In genomic region chr9:20701058-20701457, GRCh38 we compare ENCODE assay signal across 12 cellular contexts. TPM values are rescaled to one million over a fixed set of nuclear protein-coding genes. Genes with fewer than 3 reads are reported as not detected.
DNase-seq lines count a peak whose midpoint lies in the region; ATAC-seq, FAIRE-seq and TF ChIP-seq lines count a peak whose summit lies in the region.
"Had no signal": no experiment of that assay in that cellular context is flagged by ENCODE, and none has a peak within 500 bp of the region (broad histone marks: within the 10 kb centered on the region; RNA-seq: fewer than 3 reads in every experiment).

No MANE protein-coding gene starts in this region.

- H2BK20ac ChIP-seq in H1 (ENCODE audit: low read length): no peak overlapping the region

- H2BK120ac ChIP-seq in H1 (replicated peaks; ENCODE audit: low read depth, low read length) (no peak overlapping the region), neuronal stem cell (ENCODE audit: low read depth, low read length) (no peak overlapping the region)

- H2BK15ac ChIP-seq in H1 (ENCODE audit: low read length) (no peak overlapping the region), neuronal stem cell (ENCODE audit: low read length) (no peak overlapping the region)

- CTCF ChIA-PET in H1 (lab: Charles Lee; ENCODE audit: partially characterized antibody): interaction anchor here (1.1 to 2.0 kb wide), 4 partner anchors 23 to 186 kb away, joined by 3 to 11 read pairs (median 4); no protein-coding TSS in a partner anchor

- 89% methylated on average over 1 of the region's 1 CpG; no CpG with 5 or more reads in 1 of the 2 experiments for WGBS in H1 (ENCODE audit: extremely low coverage in 1 of 2, insufficient coverage in 1 of 2, insufficient read length in 1 of 2, insufficient replicate concordance in 2 of 2, low coverage in 1 of 2, low lambda C conversion rate in 2 of 2, missing lambda C conversion rate in 1 of 2), 2 experiments
- WGBS in neuronal stem cell (ENCODE audit: extremely low coverage in 2 of 2, insufficient read length in 2 of 2, insufficient replicate concordance in 1 of 2), 2 donors: no CpG with 5 or more reads among the region's 1 CpG

- peak; percentile 39 for FAIRE-seq in H1 (lab: Jason Lieb, UNC)
- FAIRE-seq: K562 had no signal

- no peak overlapping the region for H3K56ac ChIP-seq in H1 (replicated peaks; ENCODE audit: insufficient read length, low read depth, low read length)

- H2AFZ ChIP-seq in H1 (ENCODE audit: low read length) (no peak overlapping the region), neuronal stem cell (ENCODE audit: low read length) (no peak overlapping the region)

- POLR2A ChIA-PET in H1 (lab: Charles Lee; ENCODE audit: partially characterized antibody): interaction anchor here (1.4 kb wide), 1 partner anchor 42 kb away, joined by 3 read pairs; no protein-coding TSS in a partner anchor

- H3K27me3 ChIP-seq in H1 (replicated peaks in 1 of 4; ENCODE audit: control insufficient read depth in 3 of 4, extremely low read depth in 1 of 4, insufficient read depth in 3 of 4, low read length in 3 of 4) (no peaks in the 10 kb centered on the region), neuronal stem cell (ENCODE audit: control insufficient read depth in 3 of 3, insufficient read depth in 3 of 3, low read depth in 1 of 3, low read length in 3 of 3) (no peaks in the 10 kb centered on the region)

- no peaks in the 10 kb centered on the region for H3K23me2 ChIP-seq in H1 (ENCODE audit: low read depth, low read length)

- no peak overlapping the region for H3K23ac ChIP-seq in H1 (ENCODE audit: insufficient read length)
- H3K23ac ChIP-seq in neuronal stem cell (ENCODE audit: low read depth, low read length, poor library complexity): no peak overlapping the region

- H3K18ac ChIP-seq in H1 (ENCODE audit: extremely low read depth, low read length) (0 out of 2 replicates have a peak overlapping the region, but pooled peaks have one; percentile 6), neuronal stem cell (ENCODE audit: low read length) (no peak overlapping the region)

- TF ChIP-seq EP300 in H1 (IDR thresholded peaks at IDR 0.05; ENCODE audit: borderline replicate concordance in 1 of 2, low read depth in 2 of 2, low read length in 2 of 2): no peak

- TF ChIP-seq RAD21 in H1 (IDR thresholded peaks at IDR 0.05 in 1 of 2, conservative IDR thresholded peaks at IDR 0.05 in 1 of 2; ENCODE audit: low read depth in 2 of 2, low read length in 2 of 2): no peak

- TF ChIP-seq CTCF in H1 (IDR thresholded peaks at IDR 0.05; ENCODE audit: control extremely low read depth in 1 of 3, insufficient read depth in 1 of 3, low read depth in 1 of 3, low read length in 3 of 3): no peak

- H4K20me1 ChIP-seq in H1 (replicated peaks in 1 of 2; ENCODE audit: control insufficient read depth in 1 of 2, insufficient read depth in 2 of 2, low read length in 2 of 2): peaks cover 0 to 3% of the 10 kb centered on the region in 2 experiments

- H3K4me2 ChIP-seq in H1 (ENCODE audit: insufficient read depth in 1 of 2, low read depth in 2 of 2, low read length in 2 of 2): no peak overlapping the region
- H3K4me2 ChIP-seq in neuronal stem cell (ENCODE audit: insufficient read depth, low read length, poor library complexity, severe bottlenecking): no peak overlapping the region

- H3K4me1 ChIP-seq in H1 (replicated peaks in 1 of 4; ENCODE audit: control insufficient read depth in 3 of 4, insufficient read depth in 4 of 4, low read length in 3 of 4) (peaks cover 0 to 5% (median 0%) of the 10 kb centered on the region in 4 experiments; a peak in 2 of 7 replicates), neuronal stem cell (ENCODE audit: control insufficient read depth in 2 of 2, insufficient read depth in 1 of 2, low read depth in 1 of 2, low read length in 2 of 2) (peaks cover 1 to 4% of the 10 kb centered on the region in 2 donors)

- peaks cover 0 to 19% of the 10 kb centered on the region in 2 experiments; a peak in 2 of 4 replicates for H3K79me2 ChIP-seq in H1 (ENCODE audit: control insufficient read depth in 1 of 2, insufficient read depth in 2 of 2, low read length in 2 of 2)

- H2BK12ac ChIP-seq in H1 (ENCODE audit: low read depth, low read length) (no peak overlapping the region), neuronal stem cell (ENCODE audit: low read length) (no peak overlapping the region)

- H3K9ac ChIP-seq in H1 (replicated peaks in 1 of 4; ENCODE audit: extremely low read depth in 1 of 4, low read depth in 3 of 4, low read length in 3 of 4) (no peak overlapping the region), neuronal stem cell (ENCODE audit: low read depth, low read length, poor library complexity) (no peak overlapping the region)

- H3K79me1 ChIP-seq in H1 (ENCODE audit: low read depth, low read length) (no peaks in the 10 kb centered on the region), neuronal stem cell (ENCODE audit: low read depth, low read length) (no peaks in the 10 kb centered on the region)

- H3K36me3 ChIP-seq in H1 (ENCODE audit: control insufficient read depth in 2 of 4, insufficient read depth in 4 of 4, low read length in 3 of 4) (no peaks in the 10 kb centered on the region), neuronal stem cell (replicated peaks in 1 of 2; ENCODE audit: control insufficient read depth in 2 of 2, insufficient read depth in 2 of 2, low read length in 2 of 2) (no peaks in the 10 kb centered on the region)

- no peak for ATAC-seq in HG02588 (IDR thresholded peaks at IDR 0.05; ENCODE audit: unreplicated experiment)
- ATAC-seq in HG02852 (IDR thresholded peaks at IDR 0.05; ENCODE audit: unreplicated experiment): no peak
- ATAC-seq: effector memory CD8-positive, alpha-beta T cell; K562; natural killer cell treated with Interleukin-12 subunit alpha and Interleukin-12 subunit beta and Interleukin-15 and Interleukin-18, amount 100 ng/mL, for 72 hours had no signal

- H4K91ac ChIP-seq in H1 (replicated peaks; ENCODE audit: insufficient read length, low read length) (no peak overlapping the region), neuronal stem cell (ENCODE audit: low read depth, low read length, poor library complexity) (no peak overlapping the region)

- peak; percentile 40 for DNase-seq in DMS 273 (lab: John Stamatoyannopoulos, UW; ENCODE audit: unreplicated experiment)
- peak; percentile 42 for DNase-seq in NCI-H1105 treated with DMSO at 0.1 percent for 48 hours (lab: John Stamatoyannopoulos, UW)
- no peak for DNase-seq in H1 (ENCODE audit: low read depth in 1 of 2, low spot score in 2 of 2)
- peak; percentile 9 for DNase-seq in midbrain (lab: John Stamatoyannopoulos, UW)
- DNase-seq in activated naive CD4-positive, alpha-beta T cell treated with anti-CD3 and anti-CD28 coated beads, Interleukin-2, amount 50 U/mL, for 16 hours: no peak
- no peak for DNase-seq in neuronal stem cell (ENCODE audit: low spot score)
- DNase-seq: effector memory CD8-positive, alpha-beta T cell; stimulated activated CD4-positive, alpha-beta T cell treated with anti-CD3 and anti-CD28 coated beads, Interleukin-2, amount 100 ng/mL, for 48 hours had no signal

- TF ChIP-seq POLR2A in H1 (IDR thresholded peaks at IDR 0.05; ENCODE audit: control extremely low read depth in 1 of 2, low read depth in 2 of 2, low read length in 2 of 2): no peak

- no peak overlapping the region for H4K8ac ChIP-seq in H1 (ENCODE audit: extremely low read depth, insufficient read depth, low read length)
- no peak overlapping the region for H4K8ac ChIP-seq in neuronal stem cell (ENCODE audit: low read depth, low read length)

- H3K4me3 ChIP-seq in H1 (ENCODE audit: extremely low read depth in 1 of 4, insufficient read depth in 2 of 4, low read depth in 3 of 4, low read length in 4 of 4) (no peak overlapping the region), neuronal stem cell (ENCODE audit: low read length in 2 of 2) (no peak overlapping the region)
- H3K4me3 ChIP-seq: K562 had no signal

- H3K4ac ChIP-seq in H1 (replicated peaks; ENCODE audit: insufficient read length, low read depth, low read length) (no peak overlapping the region), neuronal stem cell (ENCODE audit: low read length) (no peak overlapping the region)

- no peak overlapping the region for H4K5ac ChIP-seq in H1 (ENCODE audit: insufficient read length, low read depth, low read length)

- H3K14ac ChIP-seq in H1 (ENCODE audit: insufficient read length) (no peak overlapping the region), neuronal stem cell (ENCODE audit: low read length) (no peak overlapping the region)

- H3K9me3 ChIP-seq in H1 (ENCODE audit: insufficient read depth in 2 of 2, low read depth in 1 of 2, low read length in 1 of 2): no peaks in the 10 kb centered on the region
- H3K9me3 ChIP-seq in neuronal stem cell (replicated peaks in 1 of 2; ENCODE audit: control insufficient read depth in 2 of 2, insufficient read depth in 1 of 2, low read depth in 1 of 2, low read length in 2 of 2): no peaks in the 10 kb centered on the region

- H2AK5ac ChIP-seq in H1 (ENCODE audit: low read depth, low read length) (no peak overlapping the region), neuronal stem cell (ENCODE audit: low read depth, low read length) (no peak overlapping the region)

- no peak overlapping the region for H3K27ac ChIP-seq in H1 (ENCODE audit: low read depth, low read length)
- H3K27ac ChIP-seq in neuronal stem cell (replicated peaks; ENCODE audit: low read length): no peak overlapping the region

- no peak overlapping the region for H2BK5ac ChIP-seq in H1 (ENCODE audit: low read depth, low read length)
- H2BK5ac ChIP-seq in neuronal stem cell (ENCODE audit: low read length): no peak overlapping the region

TF ChIP-seq in H1, 55 proteins besides CTCF, POLR2A, EP300 and RAD21 (continues in another document):
- no peak for TF ChIP-seq POU5F1 (IDR thresholded peaks at IDR 0.05; ENCODE audit: low read depth, low read length)
- TF ChIP-seq EGR1 (IDR thresholded peaks at IDR 0.05; ENCODE audit: borderline replicate concordance, low read depth, low read length): no peak
- TF ChIP-seq SP4 (IDR thresholded peaks at IDR 0.05; ENCODE audit: low read length): no peak

RNA-seq across cellular contexts. Expression of gene FOCAD, which starts 17.0 kb away (rescaled TPM):
- total RNA-seq in H1 (2021; fragmentation: NEBNext Ultra II Directional; extraction: Animal tissue kit (Norgen Biotek cat#: 25700)): 36.8 and 38.4 TPM in 2 replicates
- 17.8 and 22.0 TPM in 2 replicates for polyA plus RNA-seq in H1 (2011; rRNA removed)
- polyA plus RNA-seq in H1 (2011; cell fraction: cytosol; rRNA removed): 23.9 TPM
- polyA plus RNA-seq in H1 (2011; cell fraction: nucleus; rRNA removed): 35.4 TPM
- polyA plus RNA-seq in H1 (2012, experiment 1 of 2): 22.5 to 30.2 TPM (median 25.6 TPM) in 4 replicates
- polyA plus RNA-seq in H1 (2012, experiment 2 of 2): 2.2 TPM
- 12.1 TPM for polyA plus RNA-seq in H1 (2013, experiment 1 of 2)
- 11.9 TPM for polyA plus RNA-seq in H1 (2013, experiment 2 of 2)
- polyA minus RNA-seq in H1 (2011; rRNA and poly(A)+ RNA removed): 170 and 223 TPM in 2 replicates
- polyA minus RNA-seq in H1 (2011; cell fraction: cytosol; rRNA and poly(A)+ RNA removed): 33.1 TPM
- 211 TPM for polyA minus RNA-seq in H1 (2011; cell fraction: nucleus; rRNA and poly(A)+ RNA removed)
- polyA plus RNA-seq in neuronal stem cell (2013, experiment 1 of 2): 23.6 TPM
- 23.9 TPM for polyA plus RNA-seq in neuronal stem cell (2013, experiment 2 of 2)

Comparison
In these comparisons a context has a peak if more than half of its experiments do, and no peak if none do; other contexts are left out.
1. DNase-seq: peak in DMS 273 (single experiment), NCI-H1105 treated with DMSO at 0.1 percent for 48 hours (single experiment) and midbrain (single experiment); none in H1 (0 of 2), activated naive CD4-positive, alpha-beta T cell treated with anti-CD3 and anti-CD28 coated beads, Interleukin-2, amount 50 U/mL, for 16 hours (single experiment) and neuronal stem cell (single experiment).